ENCODE assay signal across 23 cellular contexts in the genomic region with DNA sequence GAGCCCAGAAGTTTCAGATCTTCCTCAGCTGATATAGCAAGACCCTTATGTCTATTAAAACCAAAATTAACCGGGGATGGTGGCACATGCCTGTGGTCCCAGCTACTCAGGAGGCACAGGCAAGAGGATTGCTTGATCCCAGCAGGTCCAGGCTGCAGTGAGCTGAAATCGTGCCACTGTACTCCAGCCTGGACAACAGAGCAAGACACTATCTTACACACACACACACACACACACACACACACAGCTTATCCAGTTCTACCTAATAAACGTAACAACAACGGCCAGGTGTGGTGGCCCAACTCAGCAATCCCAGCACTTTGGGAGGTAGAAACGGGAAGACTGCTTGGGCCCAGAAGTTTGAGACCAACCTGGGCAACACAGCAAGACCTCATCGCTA.
"Had no signal": no experiment of that assay in that cellular context is flagged by ENCODE, and none has a peak within 500 bp of the region (broad histone marks: within the 10 kb centered on the region; RNA-seq: fewer than 3 reads in every experiment).

No MANE protein-coding gene starts in this region.

- H3K27me3 Mint-ChIP-seq: memory B cell; stimulated activated naive B cell treated with anti-CD40 and anti-IgM and Interleukin-4, amounts not matched to agents 10 μg/mL and 1 μg/mL and 100 μg/mL, for 72 hours; stimulated activated naive CD8-positive, alpha-beta T cell treated with anti-CD3 and anti-CD28 coated beads, Interleukin-15, amount 100 ng/mL, for 72 hours had no signal

- H3K4me3 Mint-ChIP-seq: immature natural killer cell; memory B cell; nephron progenitor cell; stimulated activated naive B cell treated with anti-CD40 and anti-IgM and Interleukin-4, amounts not matched to agents 10 μg/mL and 1 μg/mL and 100 μg/mL, for 72 hours; stimulated activated naive CD8-positive, alpha-beta T cell treated with anti-CD3 and anti-CD28 coated beads, Interleukin-15, amount 100 ng/mL, for 72 hours had no signal

- H3K27ac Mint-ChIP-seq: memory B cell; nephron progenitor cell; stimulated activated naive B cell treated with anti-CD40 and anti-IgM and Interleukin-4, amounts not matched to agents 10 μg/mL and 1 μg/mL and 100 μg/mL, for 72 hours had no signal

- H3K9me3 ChIP-seq: esophagus muscularis mucosa, gastrocnemius medialis, lower lobe of right lung, sigmoid colon, testis, upper lobe of right lung had no signal

- H3K36me3 ChIP-seq: gastrocnemius medialis, lower lobe of right lung had no signal

- H3K9me3 Mint-ChIP-seq: immature natural killer cell; memory B cell; stimulated activated naive B cell treated with anti-CD40 and anti-IgM and Interleukin-4, amounts not matched to agents 10 μg/mL and 1 μg/mL and 100 μg/mL, for 72 hours; stimulated activated naive CD8-positive, alpha-beta T cell treated with anti-CD3 and anti-CD28 coated beads, Interleukin-15, amount 100 ng/mL, for 72 hours had no signal

- DNase-seq: effector memory CD4-positive, alpha-beta T cell; gastrocnemius medialis; heart right ventricle; immature natural killer cell; kidney; left cardiac atrium; left ventricle myocardium inferior; lower lobe of right lung; midbrain; nephron progenitor cell; sigmoid colon; stimulated activated CD4-positive, alpha-beta T cell treated with anti-CD3 and anti-CD28 coated beads, Interleukin-2, amount 100 ng/mL, for 24 hours; stimulated activated CD4-positive, alpha-beta T cell treated with anti-CD3 and anti-CD28 coated beads, Interleukin-4, amount 100 ng/mL, for 4 hours; stimulated activated naive B cell treated with anti-CD40 and anti-IgM and Interleukin-4, amounts not matched to agents 10 μg/mL and 1 μg/mL and 100 μg/mL, for 72 hours; stimulated activated naive CD8-positive, alpha-beta T cell treated with anti-CD3 and anti-CD28 coated beads, Interleukin-15, amount 100 ng/mL, for 72 hours; testis; upper lobe of right lung had no signal

- H3K4me3 ChIP-seq: esophagus muscularis mucosa, gastrocnemius medialis, heart right ventricle, left ventricle myocardium inferior, lower lobe of right lung, sigmoid colon, skin epidermis, testis, tibial nerve, upper lobe of right lung had no signal

- H3K27ac ChIP-seq: epithelial cell of prostate, esophagus muscularis mucosa, gastrocnemius medialis, heart right ventricle, left ventricle myocardium inferior, lower lobe of right lung, sigmoid colon, skin epidermis, testis, tibial nerve, upper lobe of right lung had no signal

- H3K4me1 ChIP-seq: gastrocnemius medialis had no signal

- ATAC-seq: gastrocnemius medialis; heart right ventricle; left cardiac atrium; lower lobe of right lung; stimulated activated naive B cell treated with anti-CD40 and anti-IgM and Interleukin-4, amounts not matched to agents 10 μg/mL and 1 μg/mL and 100 μg/mL, for 72 hours; stimulated activated naive CD8-positive, alpha-beta T cell treated with anti-CD3 and anti-CD28 coated beads, Interleukin-15, amount 100 ng/mL, for 72 hours; upper lobe of right lung had no signal

- FAIRE-seq: endometrium, kidney had no signal

- H3K27me3 ChIP-seq: esophagus muscularis mucosa, gastrocnemius medialis, heart right ventricle, sigmoid colon, testis, tibial nerve, upper lobe of right lung had no signal
